Comparison of ENCODE assay signal across 1 cellular context in the genomic region with DNA sequence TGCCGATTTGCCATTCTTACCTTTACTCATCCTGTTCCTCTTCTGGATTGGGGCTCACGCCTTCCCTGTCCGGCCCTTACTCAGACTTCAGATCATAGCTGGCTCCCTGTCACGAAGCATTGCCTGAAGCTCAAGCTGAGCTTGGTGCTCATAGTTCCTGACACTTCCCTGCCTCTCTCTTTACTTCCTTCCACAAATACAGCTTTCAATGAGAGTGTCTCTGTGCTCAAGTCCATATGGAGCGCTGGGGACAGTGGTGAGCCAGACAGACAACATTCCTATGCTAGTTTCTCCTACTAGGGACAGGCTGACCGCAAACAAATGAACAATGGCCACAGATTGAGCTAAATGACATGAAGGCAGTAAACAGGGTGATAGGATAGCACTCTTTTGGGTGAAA.
TF ChIP-seq lines count a peak whose summit lies in the region.

No MANE protein-coding gene starts in this region.

TF ChIP-seq in SK-N-SH, 30 proteins besides CTCF, POLR2A, EP300 and RAD21 (continued from another document):
- TF ChIP-seq, protein P1, sequence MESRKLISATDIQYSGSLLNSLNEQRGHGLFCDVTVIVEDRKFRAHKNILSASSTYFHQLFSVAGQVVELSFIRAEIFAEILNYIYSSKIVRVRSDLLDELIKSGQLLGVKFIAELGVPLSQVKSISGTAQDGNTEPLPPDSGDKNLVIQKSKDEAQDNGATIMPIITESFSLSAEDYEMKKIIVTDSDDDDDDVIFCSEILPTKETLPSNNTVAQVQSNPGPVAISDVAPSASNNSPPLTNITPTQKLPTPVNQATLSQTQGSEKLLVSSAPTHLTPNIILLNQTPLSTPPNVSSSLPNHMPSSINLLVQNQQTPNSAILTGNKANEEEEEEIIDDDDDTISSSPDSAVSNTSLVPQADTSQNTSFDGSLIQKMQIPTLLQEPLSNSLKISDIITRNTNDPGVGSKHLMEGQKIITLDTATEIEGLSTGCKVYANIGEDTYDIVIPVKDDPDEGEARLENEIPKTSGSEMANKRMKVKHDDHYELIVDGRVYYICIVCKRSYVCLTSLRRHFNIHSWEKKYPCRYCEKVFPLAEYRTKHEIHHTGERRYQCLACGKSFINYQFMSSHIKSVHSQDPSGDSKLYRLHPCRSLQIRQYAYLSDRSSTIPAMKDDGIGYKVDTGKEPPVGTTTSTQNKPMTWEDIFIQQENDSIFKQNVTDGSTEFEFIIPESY (IDR thresholded peaks at IDR 0.05; ENCODE audit: borderline replicate concordance, low read depth), result no peak
- TF ChIP-seq ELF1 (IDR thresholded peaks at IDR 0.05) (no peak), TEAD4 (IDR thresholded peaks at IDR 0.05; ENCODE audit: borderline replicate concordance, insufficient read depth) (no peak), YY1 (IDR thresholded peaks at IDR 0.05; ENCODE audit: low read depth) (no peak), NRF1 (IDR thresholded peaks at IDR 0.05; ENCODE audit: low read depth, low read length) (no peak), SIN3A (IDR thresholded peaks at IDR 0.05; ENCODE audit: borderline replicate concordance, low read depth, low read length) (no peak), CHD2 (IDR thresholded peaks at IDR 0.05; ENCODE audit: low read length, partially characterized antibody) (no peak), RCOR1 (IDR thresholded peaks at IDR 0.05; ENCODE audit: low read length) (no peak), RXRA (IDR thresholded peaks at IDR 0.05; ENCODE audit: borderline replicate concordance, low read depth) (no peak), JUND (IDR thresholded peaks at IDR 0.05) (no peak), FOXJ3 (CRISPR knock-in tag; IDR thresholded peaks at IDR 0.05) (no peak), NFIC (IDR thresholded peaks at IDR 0.05; ENCODE audit: borderline replicate concordance) (no peak)
- TF ChIP-seq, protein P2, sequence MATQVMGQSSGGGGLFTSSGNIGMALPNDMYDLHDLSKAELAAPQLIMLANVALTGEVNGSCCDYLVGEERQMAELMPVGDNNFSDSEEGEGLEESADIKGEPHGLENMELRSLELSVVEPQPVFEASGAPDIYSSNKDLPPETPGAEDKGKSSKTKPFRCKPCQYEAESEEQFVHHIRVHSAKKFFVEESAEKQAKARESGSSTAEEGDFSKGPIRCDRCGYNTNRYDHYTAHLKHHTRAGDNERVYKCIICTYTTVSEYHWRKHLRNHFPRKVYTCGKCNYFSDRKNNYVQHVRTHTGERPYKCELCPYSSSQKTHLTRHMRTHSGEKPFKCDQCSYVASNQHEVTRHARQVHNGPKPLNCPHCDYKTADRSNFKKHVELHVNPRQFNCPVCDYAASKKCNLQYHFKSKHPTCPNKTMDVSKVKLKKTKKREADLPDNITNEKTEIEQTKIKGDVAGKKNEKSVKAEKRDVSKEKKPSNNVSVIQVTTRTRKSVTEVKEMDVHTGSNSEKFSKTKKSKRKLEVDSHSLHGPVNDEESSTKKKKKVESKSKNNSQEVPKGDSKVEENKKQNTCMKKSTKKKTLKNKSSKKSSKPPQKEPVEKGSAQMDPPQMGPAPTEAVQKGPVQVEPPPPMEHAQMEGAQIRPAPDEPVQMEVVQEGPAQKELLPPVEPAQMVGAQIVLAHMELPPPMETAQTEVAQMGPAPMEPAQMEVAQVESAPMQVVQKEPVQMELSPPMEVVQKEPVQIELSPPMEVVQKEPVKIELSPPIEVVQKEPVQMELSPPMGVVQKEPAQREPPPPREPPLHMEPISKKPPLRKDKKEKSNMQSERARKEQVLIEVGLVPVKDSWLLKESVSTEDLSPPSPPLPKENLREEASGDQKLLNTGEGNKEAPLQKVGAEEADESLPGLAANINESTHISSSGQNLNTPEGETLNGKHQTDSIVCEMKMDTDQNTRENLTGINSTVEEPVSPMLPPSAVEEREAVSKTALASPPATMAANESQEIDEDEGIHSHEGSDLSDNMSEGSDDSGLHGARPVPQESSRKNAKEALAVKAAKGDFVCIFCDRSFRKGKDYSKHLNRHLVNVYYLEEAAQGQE (IDR thresholded peaks at IDR 0.05; ENCODE audit: low read depth, low read length), result no peak
- TF ChIP-seq, protein P3, sequence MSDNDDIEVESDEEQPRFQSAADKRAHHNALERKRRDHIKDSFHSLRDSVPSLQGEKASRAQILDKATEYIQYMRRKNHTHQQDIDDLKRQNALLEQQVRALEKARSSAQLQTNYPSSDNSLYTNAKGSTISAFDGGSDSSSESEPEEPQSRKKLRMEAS (IDR thresholded peaks at IDR 0.05; ENCODE audit: low read depth), result no peak
